ENCODE assay signal across 11 cellular contexts in genomic region chr16:85551319-85551978, GRCh38.
DNase-seq lines count a peak whose midpoint lies in the region; ATAC-seq, FAIRE-seq and TF ChIP-seq lines count a peak whose summit lies in the region.
"Had no signal": no experiment of that assay in that cellular context is flagged by ENCODE, and none has a peak within 500 bp of the region (broad histone marks: within the 10 kb centered on the region; RNA-seq: fewer than 3 reads in every experiment).

No MANE protein-coding gene starts in this region.

- WGBS in liver: 76% methylated on average over 18 of the region's 18 CpGs

- FAIRE-seq in RCC 7860 (lab: Jason Lieb, UNC): no peak

- H3K27me3 ChIP-seq in liver (ENCODE audit: control insufficient read depth in 4 of 4, insufficient read depth in 4 of 4, low read length in 3 of 4): no peaks in the 10 kb centered on the region
- H3K27me3 ChIP-seq: upper lobe of right lung had no signal

- no peaks in the 10 kb centered on the region for H3K36me3 Mint-ChIP-seq in activated CD8-positive, alpha-beta T cell treated with anti-CD3 and anti-CD28 coated beads for 36 hours (ENCODE audit: low read depth)

- H3K27me3 Mint-ChIP-seq in activated CD8-positive, alpha-beta T cell treated with anti-CD3 and anti-CD28 coated beads for 36 hours: no peaks in the 10 kb centered on the region

- ATAC-seq in activated CD8-positive, alpha-beta T cell treated with anti-CD3 and anti-CD28 coated beads for 36 hours: no peak
- ATAC-seq in HG03025 (IDR thresholded peaks at IDR 0.05; ENCODE audit: low FRiP score, unreplicated experiment): no peak
- ATAC-seq: upper lobe of right lung had no signal

- POLR2A ChIA-PET in activated CD8-positive, alpha-beta T cell treated with anti-CD3 and anti-CD28 coated beads for 36 hours (lab: Charles Lee): interaction anchor here (0.9 to 6.0 kb wide), 7 partner anchors 13 to 63 kb away, joined by 3 to 52 read pairs (median 3); partner anchors contain the start of gene GSE1

- CTCF ChIA-PET in activated CD8-positive, alpha-beta T cell treated with anti-CD3 and anti-CD28 coated beads for 36 hours (lab: Charles Lee): interaction anchor here (1.3 to 6.1 kb wide), 6 partner anchors 12 to 65 kb away, joined by 3 to 59 read pairs (median 6); no protein-coding TSS in a partner anchor

- no peaks in the 10 kb centered on the region for H3K9me3 Mint-ChIP-seq in activated CD8-positive, alpha-beta T cell treated with anti-CD3 and anti-CD28 coated beads for 36 hours

- no peak overlapping the region for H3K9ac ChIP-seq in liver (ENCODE audit: low read depth in 1 of 2, low read length in 2 of 2)

- no peaks in the 10 kb centered on the region for H3K9me3 ChIP-seq in liver (ENCODE audit: control insufficient read depth in 4 of 4, low read length in 3 of 4)
- H3K9me3 ChIP-seq: upper lobe of right lung had no signal

- peaks cover 32% of the 10 kb centered on the region for H3K4me1 Mint-ChIP-seq in activated CD8-positive, alpha-beta T cell treated with anti-CD3 and anti-CD28 coated beads for 36 hours (ENCODE audit: low read depth)

- H3K27ac ChIP-seq in liver (ENCODE audit: low read depth in 1 of 2, low read length in 2 of 2): peak overlapping the region; percentile 35 to 50
- no peak overlapping the region for H3K27ac ChIP-seq in substantia nigra (ENCODE audit: low read depth, low read length, poor library complexity, severe bottlenecking)
- H3K27ac ChIP-seq: upper lobe of right lung had no signal

- H3K4me3 ChIP-seq in liver (ENCODE audit: low read depth in 1 of 3, low read length in 3 of 3): no peak overlapping the region
- H3K4me3 ChIP-seq: upper lobe of right lung had no signal

- peak overlapping the region; percentile 28 for H3K4me3 Mint-ChIP-seq in activated CD8-positive, alpha-beta T cell treated with anti-CD3 and anti-CD28 coated beads for 36 hours

- H3K4me1 ChIP-seq in liver (ENCODE audit: control insufficient read depth in 4 of 4, insufficient read depth in 4 of 4, low read length in 3 of 4): peaks cover 0 to 12% (median 9%) of the 10 kb centered on the region in 4 donors

- TF ChIP-seq CTCF in activated CD8-positive, alpha-beta T cell treated with anti-CD3 and anti-CD28 coated beads for 36 hours (IDR thresholded peaks at IDR 0.05): no peak
- TF ChIP-seq CTCF in liver (IDR thresholded peaks at IDR 0.05; ENCODE audit: low read depth, low read length, missing input control): no peak

- intact Hi-C loops in activated CD8-positive, alpha-beta T cell treated with anti-CD3 and anti-CD28 coated beads for 36 hours (cut with micrococcal nuclease): no loop called here

- DNase-seq in AG08395 (ENCODE audit: low spot score): peak; percentile 28
- peak; percentile 41 for DNase-seq in COLO668 (lab: John Stamatoyannopoulos, UW; ENCODE audit: unreplicated experiment)
- peak; percentile 65 for DNase-seq in activated CD8-positive, alpha-beta T cell treated with anti-CD3 and anti-CD28 coated beads for 36 hours
- no peak for DNase-seq in RCC 7860 (ENCODE audit: low spot score)
- DNase-seq in T-helper 9 cell: no peak
- no peak for DNase-seq in substantia nigra (lab: John Stamatoyannopoulos, UW)
- DNase-seq: activated gamma-delta T cell; stimulated activated CD4-positive, alpha-beta T cell treated with anti-CD3 and anti-CD28 coated beads, Interleukin-4, amount 100 ng/mL, for 24 hours; upper lobe of right lung had no signal

- peak overlapping the region; percentile 67 for H3K27ac Mint-ChIP-seq in activated CD8-positive, alpha-beta T cell treated with anti-CD3 and anti-CD28 coated beads for 36 hours

- no peaks in the 10 kb centered on the region for H3K36me3 ChIP-seq in liver (ENCODE audit: control insufficient read depth in 4 of 4, insufficient read depth in 3 of 4, low read depth in 1 of 4, low read length in 3 of 4)
- H3K36me3 ChIP-seq: upper lobe of right lung had no signal

- TF ChIP-seq RAD21 in liver (IDR thresholded peaks at IDR 0.05): no peak

TF ChIP-seq in liver, 16 proteins besides CTCF, POLR2A, EP300 and RAD21:
- TF ChIP-seq, protein P1, sequence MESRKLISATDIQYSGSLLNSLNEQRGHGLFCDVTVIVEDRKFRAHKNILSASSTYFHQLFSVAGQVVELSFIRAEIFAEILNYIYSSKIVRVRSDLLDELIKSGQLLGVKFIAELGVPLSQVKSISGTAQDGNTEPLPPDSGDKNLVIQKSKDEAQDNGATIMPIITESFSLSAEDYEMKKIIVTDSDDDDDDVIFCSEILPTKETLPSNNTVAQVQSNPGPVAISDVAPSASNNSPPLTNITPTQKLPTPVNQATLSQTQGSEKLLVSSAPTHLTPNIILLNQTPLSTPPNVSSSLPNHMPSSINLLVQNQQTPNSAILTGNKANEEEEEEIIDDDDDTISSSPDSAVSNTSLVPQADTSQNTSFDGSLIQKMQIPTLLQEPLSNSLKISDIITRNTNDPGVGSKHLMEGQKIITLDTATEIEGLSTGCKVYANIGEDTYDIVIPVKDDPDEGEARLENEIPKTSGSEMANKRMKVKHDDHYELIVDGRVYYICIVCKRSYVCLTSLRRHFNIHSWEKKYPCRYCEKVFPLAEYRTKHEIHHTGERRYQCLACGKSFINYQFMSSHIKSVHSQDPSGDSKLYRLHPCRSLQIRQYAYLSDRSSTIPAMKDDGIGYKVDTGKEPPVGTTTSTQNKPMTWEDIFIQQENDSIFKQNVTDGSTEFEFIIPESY (IDR thresholded peaks at IDR 0.05): no peak
- TF ChIP-seq TAF1 (conservative IDR thresholded peaks at IDR 0.05): no peak
- TF ChIP-seq FOXA2 (IDR thresholded peaks at IDR 0.05): no peak
- TF ChIP-seq HNF4A (conservative IDR thresholded peaks at IDR 0.05): no peak
- TF ChIP-seq, protein P2, sequence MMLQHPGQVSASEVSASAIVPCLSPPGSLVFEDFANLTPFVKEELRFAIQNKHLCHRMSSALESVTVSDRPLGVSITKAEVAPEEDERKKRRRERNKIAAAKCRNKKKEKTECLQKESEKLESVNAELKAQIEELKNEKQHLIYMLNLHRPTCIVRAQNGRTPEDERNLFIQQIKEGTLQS (IDR thresholded peaks at IDR 0.05): no peak
- TF ChIP-seq MAX (IDR thresholded peaks at IDR 0.05): no peak
- no peak for TF ChIP-seq SP1 (IDR thresholded peaks at IDR 0.05)
- TF ChIP-seq GABPA (IDR thresholded peaks at IDR 0.05 in 1 of 2, conservative IDR thresholded peaks at IDR 0.05 in 1 of 2): no peak
- TF ChIP-seq EGR1 (IDR thresholded peaks at IDR 0.05; ENCODE audit: low read depth in 2 of 2): no peak
- no peak for TF ChIP-seq YY1 (IDR thresholded peaks at IDR 0.05)
- TF ChIP-seq HNF4G (IDR thresholded peaks at IDR 0.05): no peak
- no peak for TF ChIP-seq NR2F2 (IDR thresholded peaks at IDR 0.05)
- TF ChIP-seq FOXA1 (IDR thresholded peaks at IDR 0.05): no peak
- TF ChIP-seq REST (IDR thresholded peaks at IDR 0.05): no peak
- TF ChIP-seq JUND (IDR thresholded peaks at IDR 0.05): no peak
- TF ChIP-seq RXRA (IDR thresholded peaks at IDR 0.05): no peak

Comparison
In these comparisons a context has a peak if more than half of its experiments do, and no peak if none do; other contexts are left out.
1. DNase-seq: peak in AG08395 (single experiment), COLO668 (single experiment) and activated CD8-positive, alpha-beta T cell treated with anti-CD3 and anti-CD28 coated beads for 36 hours (single experiment); none in RCC 7860 (single experiment), T-helper 9 cell (single experiment) and substantia nigra (0 of 49).